In the genomic region with DNA sequence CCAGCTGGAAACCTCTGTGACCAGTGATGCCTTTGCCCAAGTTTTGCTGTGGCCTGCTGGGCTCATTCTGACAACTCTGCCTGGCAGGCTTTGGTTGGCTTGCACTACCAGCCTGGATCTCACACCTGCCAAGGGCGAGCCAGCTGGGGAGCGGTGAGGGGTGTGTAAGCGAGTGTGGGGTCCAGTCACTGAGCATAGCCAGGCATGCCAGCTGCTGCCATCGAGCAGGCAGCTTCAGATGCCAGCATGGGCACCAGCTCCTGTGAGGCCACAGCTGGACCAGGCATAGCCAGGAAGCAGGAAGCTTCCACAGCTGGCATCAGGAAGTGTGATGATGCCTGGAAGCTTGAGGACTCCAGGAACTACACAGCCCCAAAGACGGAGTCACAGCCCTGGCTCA, we compare ENCODE assay signal across 34 cellular contexts.
"Had no signal": no experiment of that assay in that cellular context is flagged by ENCODE, and none has a peak within 500 bp of the region (broad histone marks: within the 10 kb centered on the region; RNA-seq: fewer than 3 reads in every experiment).

No MANE protein-coding gene starts in this region.

- H3K4me3 ChIP-seq: ascending aorta, breast epithelium, cardiac muscle cell, coronary artery, dorsolateral prefrontal cortex had no signal

- ATAC-seq: activated CD4-positive, CD25-positive, alpha-beta regulatory T cell treated with anti-CD3 and anti-CD28 coated beads, Interleukin-2, amount 50 U/mL, for 24 hours; activated CD8-positive, alpha-beta T cell treated with anti-CD3 and anti-CD28 coated beads for 36 hours; activated T-cell treated with anti-CD3 and anti-CD28 coated beads, Interleukin-2, amount 50 U/mL, for 4 hours; activated T-helper 17 cell treated with anti-CD3 and anti-CD28 coated beads, Interleukin-2, amount 50 U/mL, for 72 hours; esophagus mucosa; T-helper 17 cell had no signal

- H3K27ac Mint-ChIP-seq: activated B cell treated with CpG ODN at 0.5 μM for 24 hours; activated CD8-positive, alpha-beta T cell treated with anti-CD3 and anti-CD28 coated beads for 36 hours; activated naive CD8-positive, alpha-beta T cell; activated T-helper 17 cell treated with anti-CD3 and anti-CD28 coated beads, Interleukin-2, amount 50 U/mL, for 72 hours; dendritic cell treated with granulocyte-macrophage colony-stimulating factor and Interleukin-4, amounts not matched to agents 40 ng/mL and 50 ng/mL, for 4 days; endodermal cell; T-helper 17 cell; T-helper 2 cell treated with Interferon-gamma antibody and Interleukin-4, amounts not matched to agents 5 μg/mL and 100 μg/mL, for 36 hours had no signal

- DNase-seq: activated B cell treated with CpG ODN at 0.5 μM for 24 hours; activated CD4-positive, alpha-beta T cell treated with anti-CD3 and anti-CD28 coated beads for 48 hours; activated CD4-positive, alpha-beta T cell treated with anti-CD3 and anti-CD28 coated beads, Interleukin-2, amount 50 U/mL, for 1 hour; activated CD4-positive, alpha-beta T cell treated with anti-CD3 and anti-CD28 coated beads, Interleukin-2, amount 50 U/mL, for 48 hours; activated CD8-positive, alpha-beta memory T cell treated with anti-CD3 and anti-CD28 coated beads for 24 hours; activated CD8-positive, alpha-beta T cell treated with anti-CD3 and anti-CD28 coated beads for 36 hours; activated effector memory CD4-positive, alpha-beta T cell treated with Interleukin-2 at 50 U/mL for 16 hours; activated gamma-delta T cell treated with Interleukin-2 at 50 U/mL for 16 hours; activated naive CD4-positive, alpha-beta T cell treated with anti-CD3 and anti-CD28 coated beads, Interleukin-2, amount 50 U/mL, for 16 hours; activated naive CD4-positive, alpha-beta T cell treated with Interleukin-2 at 50 U/mL for 16 hours; activated T-cell treated with anti-CD3 and anti-CD28 coated beads, Interleukin-2, amount 50 U/mL, for 4 hours; amniotic stem cell; central memory CD4-positive, alpha-beta T cell; cerebellar nuclear complex; dorsolateral prefrontal cortex; effector memory CD4-positive, alpha-beta T cell; endodermal cell; foreskin fibroblast; glutamatergic neuron; T-helper 1 cell; T-helper 17 cell; T1000; WERI-Rb-1 had no signal

- H3K4me1 ChIP-seq: ascending aorta, breast epithelium had no signal

- H3K36me3 Mint-ChIP-seq: activated naive CD8-positive, alpha-beta T cell had no signal

- H3K9me3 Mint-ChIP-seq: activated CD8-positive, alpha-beta T cell treated with anti-CD3 and anti-CD28 coated beads for 36 hours; endodermal cell had no signal

- H3K27me3 ChIP-seq: ascending aorta, breast epithelium, cardiac muscle cell, dorsolateral prefrontal cortex had no signal

- H3K27me3 Mint-ChIP-seq: activated B cell treated with CpG ODN at 0.5 μM for 24 hours; activated CD8-positive, alpha-beta T cell treated with anti-CD3 and anti-CD28 coated beads for 36 hours; activated naive CD8-positive, alpha-beta T cell; activated T-helper 17 cell treated with anti-CD3 and anti-CD28 coated beads, Interleukin-2, amount 50 U/mL, for 72 hours; dendritic cell treated with granulocyte-macrophage colony-stimulating factor and Interleukin-4, amounts not matched to agents 40 ng/mL and 50 ng/mL, for 4 days; T-helper 17 cell had no signal

- H3K4me3 Mint-ChIP-seq: activated B cell treated with CpG ODN at 0.5 μM for 24 hours; activated CD8-positive, alpha-beta T cell treated with anti-CD3 and anti-CD28 coated beads for 36 hours; activated naive CD8-positive, alpha-beta T cell; activated T-cell treated with anti-CD3 and anti-CD28 coated beads, Interleukin-2, amount 50 U/mL, for 4 hours; activated T-helper 17 cell treated with anti-CD3 and anti-CD28 coated beads, Interleukin-2, amount 50 U/mL, for 72 hours; dendritic cell treated with granulocyte-macrophage colony-stimulating factor and Interleukin-4, amounts not matched to agents 40 ng/mL and 50 ng/mL, for 4 days; endodermal cell; T-helper 17 cell; T-helper 2 cell treated with Interferon-gamma antibody and Interleukin-4, amounts not matched to agents 5 μg/mL and 100 μg/mL, for 36 hours had no signal

- FAIRE-seq: frontal cortex had no signal

- H3K36me3 ChIP-seq: ascending aorta, breast epithelium, cardiac muscle cell, WERI-Rb-1 had no signal

- H3K27ac ChIP-seq: ascending aorta, breast epithelium, cardiac muscle cell, coronary artery, dorsolateral prefrontal cortex, WERI-Rb-1 had no signal

- H3K4me1 Mint-ChIP-seq: activated B cell treated with CpG ODN at 0.5 μM for 24 hours; activated T-helper 17 cell treated with anti-CD3 and anti-CD28 coated beads, Interleukin-2, amount 50 U/mL, for 72 hours; endodermal cell; T-helper 17 cell had no signal

- H3K9me3 ChIP-seq: ascending aorta, breast epithelium had no signal
